In the genomic region with DNA sequence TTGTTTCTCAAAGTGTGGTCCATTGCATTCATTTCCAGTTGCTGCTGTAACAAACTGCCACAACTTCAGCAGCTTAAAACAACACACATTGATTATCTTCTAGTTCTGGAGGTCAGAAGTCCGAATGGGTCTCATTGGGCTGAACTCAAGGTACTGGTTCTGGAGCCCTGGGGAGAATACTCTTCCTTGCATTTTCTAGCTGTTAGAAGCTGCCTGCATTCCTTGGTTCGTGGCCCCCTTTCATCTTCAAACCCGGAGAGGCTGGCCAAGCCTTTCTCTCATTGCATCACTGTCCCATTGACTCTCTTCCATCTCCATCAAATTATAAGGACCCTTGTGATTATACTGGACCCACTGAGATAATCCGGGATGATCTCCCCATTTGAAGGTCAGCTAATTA, we compare ENCODE assay signal across 18 cellular contexts.
A peak's percentile ranks its signal among the peaks of the same experiment; 100 is the strongest.
DNase-seq lines count a peak whose midpoint lies in the region; ATAC-seq, FAIRE-seq and TF ChIP-seq lines count a peak whose summit lies in the region.
"Had no signal": no experiment of that assay in that cellular context is flagged by ENCODE, and none has a peak within 500 bp of the region (broad histone marks: within the 10 kb centered on the region; RNA-seq: fewer than 3 reads in every experiment).

No MANE protein-coding gene starts in this region.

- H3K4me3 Mint-ChIP-seq in GM23338: no peak overlapping the region
- H3K4me3 Mint-ChIP-seq: activated CD8-positive, alpha-beta memory T cell treated with anti-CD3 and anti-CD28 coated beads, Interleukin-2, amount 10 ng/mL, durations not matched to agents 7 days and 5 days had no signal

- no peaks in the 10 kb centered on the region for H3K9me2 ChIP-seq in GM23338 (ENCODE audit: insufficient read depth)

- peaks cover 34% of the 10 kb centered on the region for H3K4me1 Mint-ChIP-seq in GM23338

- H3K9me3 ChIP-seq in SJSA1 (replicated peaks) (no peaks in the 10 kb centered on the region), fibroblast of lung (ENCODE audit: control insufficient read depth, insufficient read depth, low read depth, low read length) (no peaks in the 10 kb centered on the region), small intestine (ENCODE audit: control insufficient read depth, low read depth) (no peaks in the 10 kb centered on the region)
- H3K9me3 ChIP-seq: gastrocnemius medialis had no signal

- no peaks in the 10 kb centered on the region for H3F3A ChIP-seq in GM23338 (replicated peaks; ENCODE audit: low read depth)

- H3K79me2 ChIP-seq in GM23338 (replicated peaks; ENCODE audit: insufficient read depth): peaks cover 63% of the 10 kb centered on the region
- peaks cover 42% of the 10 kb centered on the region for H3K79me2 ChIP-seq in fibroblast of lung (ENCODE audit: control insufficient read depth, insufficient read depth, low read length)

- no peak for DNase-seq in GM23338 (ENCODE audit: low spot score)
- DNase-seq in SJSA1 (ENCODE audit: low read depth in 1 of 2, low spot score in 2 of 2): no peak
- DNase-seq in fibroblast of lung (ENCODE audit: low read depth in 2 of 2): no peak
- DNase-seq in small intestine: no peak
- DNase-seq in SW 1271 (lab: John Stamatoyannopoulos, UW): no peak
- DNase-seq: activated CD4-positive, alpha-beta T cell treated with anti-CD3 and anti-CD28 coated beads for 48 hours; activated CD8-positive, alpha-beta memory T cell treated with anti-CD3 and anti-CD28 coated beads, Interleukin-2, amount 10 ng/mL, durations not matched to agents 7 days and 5 days; AML-193; dermis blood vessel endothelial cell; gastrocnemius medialis; midbrain; NCI-H1436; NCI-H2171; NCI-H69 had no signal

- FAIRE-seq in small intestine (lab: Jason Lieb, UNC): no peak
- FAIRE-seq: H54 had no signal

- H3K27ac ChIP-seq in GM23338 (ENCODE audit: low read depth): no peak overlapping the region
- peak overlapping the region; percentile 95 for H3K27ac ChIP-seq in SJSA1
- peak overlapping the region; percentile 88 for H3K27ac ChIP-seq in fibroblast of lung (ENCODE audit: insufficient read depth, low read length)
- H3K27ac ChIP-seq in small intestine (ENCODE audit: low read depth in 1 of 2, low read length in 1 of 2): peak overlapping the region; percentile 65 to 69

- H3K9me3 Mint-ChIP-seq in GM23338: no peaks in the 10 kb centered on the region
- H3K9me3 Mint-ChIP-seq: activated T-helper 2 cell treated with anti-CD3 and anti-CD28 coated beads, Interferon-gamma antibody, Interleukin-2, Interleukin-4, amounts not matched to agents 10 μg/mL and 5 μg/mL and 100 μg/mL, durations not matched to agents 14 hours and 24 hours and 36 hours had no signal

- TF ChIP-seq CTCF in GM23338 (conservative IDR thresholded peaks at IDR 0.05; ENCODE audit: low read depth in 2 of 2) (no peak), fibroblast of lung (conservative IDR thresholded peaks at IDR 0.05 in 1 of 2, IDR thresholded peaks at IDR 0.05 in 1 of 2; ENCODE audit: low read depth in 1 of 2, low read length in 2 of 2) (no peak)

- no peak overlapping the region for H2AFZ ChIP-seq in GM23338
- no peak overlapping the region for H2AFZ ChIP-seq in fibroblast of lung (ENCODE audit: low read length)

- H3K27me3 ChIP-seq in GM23338 (ENCODE audit: insufficient read depth): no peaks in the 10 kb centered on the region
- no peaks in the 10 kb centered on the region for H3K27me3 ChIP-seq in SJSA1 (replicated peaks)
- no peaks in the 10 kb centered on the region for H3K27me3 ChIP-seq in fibroblast of lung (ENCODE audit: control insufficient read depth, insufficient read depth, low read length)
- H3K27me3 ChIP-seq in small intestine (ENCODE audit: control insufficient read depth in 2 of 2, insufficient read depth in 2 of 2, low read length in 2 of 2): no peaks in the 10 kb centered on the region
- H3K27me3 ChIP-seq: gastrocnemius medialis had no signal

- no peak overlapping the region for H3K4me2 ChIP-seq in GM23338
- no peak overlapping the region for H3K4me2 ChIP-seq in fibroblast of lung (ENCODE audit: extremely low read depth, insufficient read depth, low read length)

- H3K27me3 Mint-ChIP-seq in GM23338 (ENCODE audit: insufficient read depth, low read depth, poor library complexity): no peaks in the 10 kb centered on the region
- H3K27me3 Mint-ChIP-seq: activated CD8-positive, alpha-beta memory T cell treated with anti-CD3 and anti-CD28 coated beads, Interleukin-2, amount 10 ng/mL, durations not matched to agents 7 days and 5 days had no signal

- no peak overlapping the region for H3K9ac ChIP-seq in fibroblast of lung (ENCODE audit: insufficient read depth, low read length)

- H3K4me3 ChIP-seq in GM23338 (no peak overlapping the region), SJSA1 (no peak overlapping the region), fibroblast of lung (replicated peaks in 1 of 4; ENCODE audit: control extremely low read depth in 1 of 4, insufficient read depth in 1 of 4, low read depth in 3 of 4, low read length in 4 of 4) (no peak overlapping the region), small intestine (ENCODE audit: low read depth in 1 of 2, low read length in 2 of 2) (no peak overlapping the region)
- H3K4me3 ChIP-seq: gastrocnemius medialis had no signal

- H3K36me3 ChIP-seq in GM23338 (ENCODE audit: insufficient read depth) (no peaks in the 10 kb centered on the region), SJSA1 (peaks cover 20% of the 10 kb centered on the region), fibroblast of lung (ENCODE audit: control insufficient read depth, insufficient read depth, low read length) (no peaks in the 10 kb centered on the region), small intestine (ENCODE audit: control insufficient read depth in 2 of 2, insufficient read depth in 2 of 2, low read length in 2 of 2) (no peaks in the 10 kb centered on the region)
- H3K36me3 ChIP-seq: gastrocnemius medialis had no signal

- H3K27ac Mint-ChIP-seq in GM23338: peak overlapping the region; percentile 5; the same call in 1 of the 2 replicates

- no peak for ATAC-seq in GM23338
- ATAC-seq in HG03439 (IDR thresholded peaks at IDR 0.05; ENCODE audit: unreplicated experiment): no peak
- ATAC-seq in HG03175 (IDR thresholded peaks at IDR 0.05; ENCODE audit: unreplicated experiment): no peak
- ATAC-seq: activated CD8-positive, alpha-beta memory T cell treated with anti-CD3 and anti-CD28 coated beads, Interleukin-2, amount 10 ng/mL, durations not matched to agents 7 days and 5 days; gastrocnemius medialis had no signal

- peaks cover 46% of the 10 kb centered on the region for H3K36me3 Mint-ChIP-seq in GM23338 (ENCODE audit: low read depth)

- H3K4me1 ChIP-seq in GM23338 (ENCODE audit: insufficient read depth) (peaks cover 19% of the 10 kb centered on the region), SJSA1 (replicated peaks) (peaks cover 62% of the 10 kb centered on the region), fibroblast of lung (ENCODE audit: control insufficient read depth, extremely low read depth, insufficient read depth, low read length) (peaks cover 34% of the 10 kb centered on the region), small intestine (ENCODE audit: control insufficient read depth in 2 of 2, insufficient read depth in 1 of 2, low read depth in 1 of 2, low read length in 1 of 2) (peaks cover 20 to 29% of the 10 kb centered on the region in 2 donors)

- 83 to 93% (median 87%) methylated on average over 4 of the region's 4 CpGs for WGBS in small intestine, 3 donors

- no peaks in the 10 kb centered on the region; the same call in 1 of the 2 replicates for H4K20me1 ChIP-seq in GM23338 (replicated peaks; ENCODE audit: insufficient read depth)
- H4K20me1 ChIP-seq in fibroblast of lung (ENCODE audit: control insufficient read depth, extremely low read depth, insufficient read depth, low read length): no peaks in the 10 kb centered on the region

TF ChIP-seq in GM23338, 12 proteins besides CTCF, POLR2A, EP300 and RAD21 (continues in another document):
- no peak for TF ChIP-seq POLR2AphosphoS5 (IDR thresholded peaks at IDR 0.05; ENCODE audit: low read depth)
- no peak for TF ChIP-seq STAT1 (IDR thresholded peaks at IDR 0.05; ENCODE audit: unreplicated experiment)
- TF ChIP-seq JUNB (IDR thresholded peaks at IDR 0.05; ENCODE audit: unreplicated experiment): no peak
- no peak for TF ChIP-seq ZNF331 (CRISPR knock-in tag; IDR thresholded peaks at IDR 0.05; ENCODE audit: low read depth)
- no peak for TF ChIP-seq ZNF114 (CRISPR knock-in tag; IDR thresholded peaks at IDR 0.05)
- TF ChIP-seq, protein P1, sequence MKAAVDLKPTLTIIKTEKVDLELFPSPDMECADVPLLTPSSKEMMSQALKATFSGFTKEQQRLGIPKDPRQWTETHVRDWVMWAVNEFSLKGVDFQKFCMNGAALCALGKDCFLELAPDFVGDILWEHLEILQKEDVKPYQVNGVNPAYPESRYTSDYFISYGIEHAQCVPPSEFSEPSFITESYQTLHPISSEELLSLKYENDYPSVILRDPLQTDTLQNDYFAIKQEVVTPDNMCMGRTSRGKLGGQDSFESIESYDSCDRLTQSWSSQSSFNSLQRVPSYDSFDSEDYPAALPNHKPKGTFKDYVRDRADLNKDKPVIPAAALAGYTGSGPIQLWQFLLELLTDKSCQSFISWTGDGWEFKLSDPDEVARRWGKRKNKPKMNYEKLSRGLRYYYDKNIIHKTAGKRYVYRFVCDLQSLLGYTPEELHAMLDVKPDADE (IDR thresholded peaks at IDR 0.05): no peak
- TF ChIP-seq EZH2phosphoT487 (IDR thresholded peaks at IDR 0.05; ENCODE audit: unreplicated experiment): no peak
- no peak for TF ChIP-seq EZH2 (IDR thresholded peaks at IDR 0.05; ENCODE audit: low read depth, unreplicated experiment)
- no peak for TF ChIP-seq NANOG (IDR thresholded peaks at IDR 0.05; ENCODE audit: borderline replicate concordance)
- TF ChIP-seq CREB1 (CRISPR knock-in tag; IDR thresholded peaks at IDR 0.05; ENCODE audit: low read depth): no peak
